ENCODE assay signal across 1 cellular context in the genomic region with DNA sequence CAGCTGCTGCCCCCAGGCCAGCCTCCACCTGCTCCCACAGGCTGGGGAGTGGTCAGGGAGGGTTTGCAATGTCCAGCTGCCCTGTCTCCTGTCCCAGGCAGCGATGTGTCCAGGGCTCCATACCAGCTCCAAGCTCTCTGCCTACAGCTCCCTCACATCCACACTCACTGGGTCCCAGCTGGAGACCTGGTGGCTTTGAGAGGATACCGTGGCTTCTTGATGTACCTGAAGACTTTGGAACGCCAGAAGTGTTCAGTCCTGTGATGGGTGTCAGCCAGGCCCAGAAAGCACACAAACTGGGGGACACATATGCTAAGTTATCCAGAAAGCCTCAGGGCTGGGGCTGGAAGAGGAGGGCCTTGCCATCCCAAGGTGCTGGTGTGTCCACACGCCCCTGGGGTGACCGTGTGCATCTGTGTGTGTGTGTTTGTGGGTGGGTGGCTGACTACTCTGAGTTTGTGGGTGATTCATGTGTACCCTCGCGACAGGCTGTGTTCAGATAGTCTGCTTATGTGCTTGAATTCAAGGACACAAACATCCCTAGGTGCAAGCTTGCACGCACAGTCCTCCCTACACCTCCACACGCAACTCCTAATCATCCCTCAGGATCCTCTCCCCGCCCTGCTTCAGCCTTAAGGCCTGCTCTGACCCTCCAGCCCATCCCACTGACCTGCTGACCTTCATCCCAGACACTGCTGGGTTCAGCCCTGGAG.
TF ChIP-seq lines count a peak whose summit lies in the region.

No MANE protein-coding gene starts in this region.

TF ChIP-seq in HepG2, 621 proteins besides CTCF, POLR2A, EP300 and RAD21 (continued from another document and continues in another):
- TF ChIP-seq, protein P1, sequence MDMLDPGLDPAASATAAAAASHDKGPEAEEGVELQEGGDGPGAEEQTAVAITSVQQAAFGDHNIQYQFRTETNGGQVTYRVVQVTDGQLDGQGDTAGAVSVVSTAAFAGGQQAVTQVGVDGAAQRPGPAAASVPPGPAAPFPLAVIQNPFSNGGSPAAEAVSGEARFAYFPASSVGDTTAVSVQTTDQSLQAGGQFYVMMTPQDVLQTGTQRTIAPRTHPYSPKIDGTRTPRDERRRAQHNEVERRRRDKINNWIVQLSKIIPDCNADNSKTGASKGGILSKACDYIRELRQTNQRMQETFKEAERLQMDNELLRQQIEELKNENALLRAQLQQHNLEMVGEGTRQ (IDR thresholded peaks at IDR 0.05; ENCODE audit: low read depth, low read length): no peak
- TF ChIP-seq, protein P1 (CRISPR knock-in tag; IDR thresholded peaks at IDR 0.05; ENCODE audit: borderline replicate concordance): no peak
- no peak for TF ChIP-seq ZNF484 (CRISPR knock-in tag; IDR thresholded peaks at IDR 0.05; ENCODE audit: borderline replicate concordance, low read depth)
- no peak for TF ChIP-seq ZNF841 (CRISPR knock-in tag; IDR thresholded peaks at IDR 0.05; ENCODE audit: borderline replicate concordance)
- no peak for TF ChIP-seq ZNF337 (CRISPR knock-in tag; IDR thresholded peaks at IDR 0.05; ENCODE audit: borderline replicate concordance, low read depth)
- no peak for TF ChIP-seq HDAC6 (IDR thresholded peaks at IDR 0.05; ENCODE audit: low read depth, low read length)
- TF ChIP-seq, protein P2, sequence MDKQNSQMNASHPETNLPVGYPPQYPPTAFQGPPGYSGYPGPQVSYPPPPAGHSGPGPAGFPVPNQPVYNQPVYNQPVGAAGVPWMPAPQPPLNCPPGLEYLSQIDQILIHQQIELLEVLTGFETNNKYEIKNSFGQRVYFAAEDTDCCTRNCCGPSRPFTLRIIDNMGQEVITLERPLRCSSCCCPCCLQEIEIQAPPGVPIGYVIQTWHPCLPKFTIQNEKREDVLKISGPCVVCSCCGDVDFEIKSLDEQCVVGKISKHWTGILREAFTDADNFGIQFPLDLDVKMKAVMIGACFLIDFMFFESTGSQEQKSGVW (CRISPR knock-in tag; IDR thresholded peaks at IDR 0.05; ENCODE audit: borderline replicate concordance): no peak
- TF ChIP-seq ZNF263 (CRISPR knock-in tag; IDR thresholded peaks at IDR 0.05): peak; percentile 99
- TF ChIP-seq, protein P3, sequence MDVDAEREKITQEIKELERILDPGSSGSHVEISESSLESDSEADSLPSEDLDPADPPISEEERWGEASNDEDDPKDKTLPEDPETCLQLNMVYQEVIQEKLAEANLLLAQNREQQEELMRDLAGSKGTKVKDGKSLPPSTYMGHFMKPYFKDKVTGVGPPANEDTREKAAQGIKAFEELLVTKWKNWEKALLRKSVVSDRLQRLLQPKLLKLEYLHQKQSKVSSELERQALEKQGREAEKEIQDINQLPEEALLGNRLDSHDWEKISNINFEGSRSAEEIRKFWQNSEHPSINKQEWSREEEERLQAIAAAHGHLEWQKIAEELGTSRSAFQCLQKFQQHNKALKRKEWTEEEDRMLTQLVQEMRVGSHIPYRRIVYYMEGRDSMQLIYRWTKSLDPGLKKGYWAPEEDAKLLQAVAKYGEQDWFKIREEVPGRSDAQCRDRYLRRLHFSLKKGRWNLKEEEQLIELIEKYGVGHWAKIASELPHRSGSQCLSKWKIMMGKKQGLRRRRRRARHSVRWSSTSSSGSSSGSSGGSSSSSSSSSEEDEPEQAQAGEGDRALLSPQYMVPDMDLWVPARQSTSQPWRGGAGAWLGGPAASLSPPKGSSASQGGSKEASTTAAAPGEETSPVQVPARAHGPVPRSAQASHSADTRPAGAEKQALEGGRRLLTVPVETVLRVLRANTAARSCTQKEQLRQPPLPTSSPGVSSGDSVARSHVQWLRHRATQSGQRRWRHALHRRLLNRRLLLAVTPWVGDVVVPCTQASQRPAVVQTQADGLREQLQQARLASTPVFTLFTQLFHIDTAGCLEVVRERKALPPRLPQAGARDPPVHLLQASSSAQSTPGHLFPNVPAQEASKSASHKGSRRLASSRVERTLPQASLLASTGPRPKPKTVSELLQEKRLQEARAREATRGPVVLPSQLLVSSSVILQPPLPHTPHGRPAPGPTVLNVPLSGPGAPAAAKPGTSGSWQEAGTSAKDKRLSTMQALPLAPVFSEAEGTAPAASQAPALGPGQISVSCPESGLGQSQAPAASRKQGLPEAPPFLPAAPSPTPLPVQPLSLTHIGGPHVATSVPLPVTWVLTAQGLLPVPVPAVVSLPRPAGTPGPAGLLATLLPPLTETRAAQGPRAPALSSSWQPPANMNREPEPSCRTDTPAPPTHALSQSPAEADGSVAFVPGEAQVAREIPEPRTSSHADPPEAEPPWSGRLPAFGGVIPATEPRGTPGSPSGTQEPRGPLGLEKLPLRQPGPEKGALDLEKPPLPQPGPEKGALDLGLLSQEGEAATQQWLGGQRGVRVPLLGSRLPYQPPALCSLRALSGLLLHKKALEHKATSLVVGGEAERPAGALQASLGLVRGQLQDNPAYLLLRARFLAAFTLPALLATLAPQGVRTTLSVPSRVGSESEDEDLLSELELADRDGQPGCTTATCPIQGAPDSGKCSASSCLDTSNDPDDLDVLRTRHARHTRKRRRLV (CRISPR knock-in tag; IDR thresholded peaks at IDR 0.05): 0 out of 2 replicates have a peak, but pooled peaks have one; percentile 11
- TF ChIP-seq, protein P4, sequence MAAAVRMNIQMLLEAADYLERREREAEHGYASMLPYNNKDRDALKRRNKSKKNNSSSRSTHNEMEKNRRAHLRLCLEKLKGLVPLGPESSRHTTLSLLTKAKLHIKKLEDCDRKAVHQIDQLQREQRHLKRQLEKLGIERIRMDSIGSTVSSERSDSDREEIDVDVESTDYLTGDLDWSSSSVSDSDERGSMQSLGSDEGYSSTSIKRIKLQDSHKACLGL (CRISPR knock-in tag; IDR thresholded peaks at IDR 0.05): no peak
- peak; percentile 13; the same call in 1 of the 2 replicates for TF ChIP-seq FOXO1 (CRISPR knock-in tag; IDR thresholded peaks at IDR 0.05)
- no peak; the same call in 1 of the 2 replicates for TF ChIP-seq SMAD1 (CRISPR knock-in tag; IDR thresholded peaks at IDR 0.05; ENCODE audit: borderline replicate concordance, low read depth)
- TF ChIP-seq, protein P5, sequence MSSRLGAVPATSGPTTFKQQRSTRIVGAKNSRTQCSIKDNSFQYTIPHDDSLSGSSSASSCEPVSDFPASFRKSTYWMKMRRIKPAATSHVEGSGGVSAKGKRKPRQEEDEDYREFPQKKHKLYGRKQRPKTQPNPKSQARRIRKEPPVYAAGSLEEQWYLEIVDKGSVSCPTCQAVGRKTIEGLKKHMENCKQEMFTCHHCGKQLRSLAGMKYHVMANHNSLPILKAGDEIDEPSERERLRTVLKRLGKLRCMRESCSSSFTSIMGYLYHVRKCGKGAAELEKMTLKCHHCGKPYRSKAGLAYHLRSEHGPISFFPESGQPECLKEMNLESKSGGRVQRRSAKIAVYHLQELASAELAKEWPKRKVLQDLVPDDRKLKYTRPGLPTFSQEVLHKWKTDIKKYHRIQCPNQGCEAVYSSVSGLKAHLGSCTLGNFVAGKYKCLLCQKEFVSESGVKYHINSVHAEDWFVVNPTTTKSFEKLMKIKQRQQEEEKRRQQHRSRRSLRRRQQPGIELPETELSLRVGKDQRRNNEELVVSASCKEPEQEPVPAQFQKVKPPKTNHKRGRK (CRISPR knock-in tag; IDR thresholded peaks at IDR 0.05): no peak
- no peak; the same call in 1 of the 2 replicates for TF ChIP-seq SIN3A (IDR thresholded peaks at IDR 0.05; ENCODE audit: borderline replicate concordance, low read depth, low read length)
- TF ChIP-seq, protein P6, sequence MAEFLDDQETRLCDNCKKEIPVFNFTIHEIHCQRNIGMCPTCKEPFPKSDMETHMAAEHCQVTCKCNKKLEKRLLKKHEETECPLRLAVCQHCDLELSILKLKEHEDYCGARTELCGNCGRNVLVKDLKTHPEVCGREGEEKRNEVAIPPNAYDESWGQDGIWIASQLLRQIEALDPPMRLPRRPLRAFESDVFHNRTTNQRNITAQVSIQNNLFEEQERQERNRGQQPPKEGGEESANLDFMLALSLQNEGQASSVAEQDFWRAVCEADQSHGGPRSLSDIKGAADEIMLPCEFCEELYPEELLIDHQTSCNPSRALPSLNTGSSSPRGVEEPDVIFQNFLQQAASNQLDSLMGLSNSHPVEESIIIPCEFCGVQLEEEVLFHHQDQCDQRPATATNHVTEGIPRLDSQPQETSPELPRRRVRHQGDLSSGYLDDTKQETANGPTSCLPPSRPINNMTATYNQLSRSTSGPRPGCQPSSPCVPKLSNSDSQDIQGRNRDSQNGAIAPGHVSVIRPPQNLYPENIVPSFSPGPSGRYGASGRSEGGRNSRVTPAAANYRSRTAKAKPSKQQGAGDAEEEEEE (CRISPR knock-in tag; IDR thresholded peaks at IDR 0.05; ENCODE audit: borderline replicate concordance): no peak
- no peak for TF ChIP-seq MAFK (conservative IDR thresholded peaks at IDR 0.05 in 1 of 2, IDR thresholded peaks at IDR 0.05 in 1 of 2; ENCODE audit: low read length in 2 of 2)
- no peak for TF ChIP-seq DPF2 (CRISPR knock-in tag; IDR thresholded peaks at IDR 0.05; ENCODE audit: borderline replicate concordance, low read depth)
- TF ChIP-seq ZNF878 (CRISPR knock-in tag; IDR thresholded peaks at IDR 0.05): no peak; the same call in 1 of the 2 replicates
- TF ChIP-seq, protein P7, sequence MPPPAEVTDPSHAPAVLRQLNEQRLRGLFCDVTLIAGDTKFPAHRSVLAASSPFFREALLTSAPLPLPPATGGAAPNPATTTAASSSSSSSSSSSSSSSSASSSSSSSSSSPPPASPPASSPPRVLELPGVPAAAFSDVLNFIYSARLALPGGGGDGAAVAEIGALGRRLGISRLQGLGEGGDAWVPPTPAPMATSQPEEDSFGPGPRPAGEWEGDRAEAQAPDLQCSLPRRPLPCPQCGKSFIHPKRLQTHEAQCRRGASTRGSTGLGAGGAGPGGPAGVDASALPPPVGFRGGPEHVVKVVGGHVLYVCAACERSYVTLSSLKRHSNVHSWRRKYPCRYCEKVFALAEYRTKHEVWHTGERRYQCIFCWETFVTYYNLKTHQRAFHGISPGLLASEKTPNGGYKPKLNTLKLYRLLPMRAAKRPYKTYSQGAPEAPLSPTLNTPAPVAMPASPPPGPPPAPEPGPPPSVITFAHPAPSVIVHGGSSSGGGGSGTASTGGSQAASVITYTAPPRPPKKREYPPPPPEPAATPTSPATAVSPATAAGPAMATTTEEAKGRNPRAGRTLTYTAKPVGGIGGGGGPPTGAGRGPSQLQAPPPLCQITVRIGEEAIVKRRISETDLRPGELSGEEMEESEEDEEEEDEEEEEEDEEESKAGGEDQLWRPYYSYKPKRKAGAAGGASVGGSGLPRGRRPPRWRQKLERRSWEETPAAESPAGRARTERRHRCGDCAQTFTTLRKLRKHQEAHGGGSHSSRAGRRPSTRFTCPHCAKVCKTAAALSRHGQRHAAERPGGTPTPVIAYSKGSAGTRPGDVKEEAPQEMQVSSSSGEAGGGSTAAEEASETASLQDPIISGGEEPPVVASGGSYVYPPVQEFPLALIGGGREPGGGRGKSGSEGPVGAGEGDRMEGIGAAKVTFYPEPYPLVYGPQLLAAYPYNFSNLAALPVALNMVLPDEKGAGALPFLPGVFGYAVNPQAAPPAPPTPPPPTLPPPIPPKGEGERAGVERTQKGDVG (CRISPR knock-in tag; IDR thresholded peaks at IDR 0.05; ENCODE audit: borderline replicate concordance): 0 out of 2 replicates have a peak, but pooled peaks have one; percentile 34
- TF ChIP-seq, protein P8, sequence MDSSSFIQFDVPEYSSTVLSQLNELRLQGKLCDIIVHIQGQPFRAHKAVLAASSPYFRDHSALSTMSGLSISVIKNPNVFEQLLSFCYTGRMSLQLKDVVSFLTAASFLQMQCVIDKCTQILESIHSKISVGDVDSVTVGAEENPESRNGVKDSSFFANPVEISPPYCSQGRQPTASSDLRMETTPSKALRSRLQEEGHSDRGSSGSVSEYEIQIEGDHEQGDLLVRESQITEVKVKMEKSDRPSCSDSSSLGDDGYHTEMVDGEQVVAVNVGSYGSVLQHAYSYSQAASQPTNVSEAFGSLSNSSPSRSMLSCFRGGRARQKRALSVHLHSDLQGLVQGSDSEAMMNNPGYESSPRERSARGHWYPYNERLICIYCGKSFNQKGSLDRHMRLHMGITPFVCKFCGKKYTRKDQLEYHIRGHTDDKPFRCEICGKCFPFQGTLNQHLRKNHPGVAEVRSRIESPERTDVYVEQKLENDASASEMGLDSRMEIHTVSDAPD (CRISPR knock-in tag; IDR thresholded peaks at IDR 0.05): no peak
- TF ChIP-seq SP140L (CRISPR knock-in tag; IDR thresholded peaks at IDR 0.05; ENCODE audit: borderline replicate concordance): no peak
- TF ChIP-seq ZNF776 (CRISPR knock-in tag; IDR thresholded peaks at IDR 0.05): no peak
- no peak; the same call in 1 of the 2 replicates for TF ChIP-seq ERF (CRISPR knock-in tag; IDR thresholded peaks at IDR 0.05)
- 0 out of 2 replicates have a peak, but pooled peaks have one; percentile 62 for TF ChIP-seq ZFP36L2 (CRISPR knock-in tag; IDR thresholded peaks at IDR 0.05)
- TF ChIP-seq, protein P9, sequence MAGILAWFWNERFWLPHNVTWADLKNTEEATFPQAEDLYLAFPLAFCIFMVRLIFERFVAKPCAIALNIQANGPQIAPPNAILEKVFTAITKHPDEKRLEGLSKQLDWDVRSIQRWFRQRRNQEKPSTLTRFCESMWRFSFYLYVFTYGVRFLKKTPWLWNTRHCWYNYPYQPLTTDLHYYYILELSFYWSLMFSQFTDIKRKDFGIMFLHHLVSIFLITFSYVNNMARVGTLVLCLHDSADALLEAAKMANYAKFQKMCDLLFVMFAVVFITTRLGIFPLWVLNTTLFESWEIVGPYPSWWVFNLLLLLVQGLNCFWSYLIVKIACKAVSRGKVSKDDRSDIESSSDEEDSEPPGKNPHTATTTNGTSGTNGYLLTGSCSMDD (CRISPR knock-in tag; IDR thresholded peaks at IDR 0.05): no peak
